Comparison of ENCODE assay signal across 12 cellular contexts in genomic region chr12:116604883-116605641, GRCh38.
DNase-seq lines count a peak whose midpoint lies in the region; ATAC-seq and TF ChIP-seq lines count a peak whose summit lies in the region.
"Had no signal": no experiment of that assay in that cellular context is flagged by ENCODE, and none has a peak within 500 bp of the region (broad histone marks: within the 10 kb centered on the region; RNA-seq: fewer than 3 reads in every experiment).

No MANE protein-coding gene starts in this region.

- POLR2A ChIA-PET in AG04449 (lab: Yijun Ruan, JAX), result no interaction called here

- TF ChIP-seq CTCF in AG04449 (IDR thresholded peaks at IDR 0.05; ENCODE audit: insufficient read depth, low read length, missing control alignments) (no peak), WI38 (IDR thresholded peaks at IDR 0.05; ENCODE audit: low read depth, low read length) (no peak)

- DNase-seq in AG04449 (ENCODE audit: low read depth, low spot score) (no peak), GM03348 (ENCODE audit: low spot score) (peak; percentile 69), islet precursor cell (peak; percentile 43), DMS153 (lab: John Stamatoyannopoulos, UW) (no peak)
- DNase-seq in stimulated activated CD4-positive, alpha-beta T cell treated with anti-CD3 and anti-CD28 coated beads, Interleukin-4, amount 100 ng/mL, for 1 hour, result no peak
- DNase-seq: activated CD4-positive, alpha-beta T cell treated with anti-CD3 and anti-CD28 coated beads, Interleukin-2, amount 10 ng/mL, durations not matched to agents 7 days and 5 days; brain microvascular endothelial cell; T-helper 1 cell had no signal

- CTCF ChIA-PET in AG04449 (lab: Yijun Ruan, JAX), result no interaction called here

- ATAC-seq in SK-N-SH treated with all-trans-retinoic acid at 6 μM for 48 hours (no peak), HG03378 (IDR thresholded peaks at IDR 0.05; ENCODE audit: unreplicated experiment) (no peak)
- ATAC-seq: activated T-helper 17 cell treated with anti-CD3 and anti-CD28 coated beads, Interleukin-2, amount 50 U/mL, for 72 hours had no signal

- H3K4me3 ChIP-seq in AG04449 (ENCODE audit: low read depth, low read length), result peak overlapping the region; percentile 20
- peak overlapping the region; percentile 32 for H3K4me3 ChIP-seq in WI38 (ENCODE audit: low read depth, low read length)

TF ChIP-seq in SK-N-SH treated with all-trans-retinoic acid at 6 μM for 48 hours, 23 proteins besides CTCF, POLR2A, EP300 and RAD21:
- no peak for TF ChIP-seq PPARA (CRISPR knock-in tag; IDR thresholded peaks at IDR 0.05; ENCODE audit: borderline replicate concordance)
- no peak for TF ChIP-seq PATZ1 (CRISPR knock-in tag; IDR thresholded peaks at IDR 0.05; ENCODE audit: borderline replicate concordance)
- no peak for TF ChIP-seq RARB (CRISPR knock-in tag; IDR thresholded peaks at IDR 0.05)
- no peak for TF ChIP-seq CSRNP3 (CRISPR knock-in tag; IDR thresholded peaks at IDR 0.05)
- no peak for TF ChIP-seq ESRRG (CRISPR knock-in tag; IDR thresholded peaks at IDR 0.05)
- no peak for TF ChIP-seq ARNTL (CRISPR knock-in tag; IDR thresholded peaks at IDR 0.05; ENCODE audit: borderline replicate concordance, low read depth)
- TF ChIP-seq ZNF70 (CRISPR knock-in tag; IDR thresholded peaks at IDR 0.05), result no peak
- TF ChIP-seq ZNF8 (CRISPR knock-in tag; IDR thresholded peaks at IDR 0.05), result no peak
- TF ChIP-seq CREB5 (CRISPR knock-in tag; IDR thresholded peaks at IDR 0.05; ENCODE audit: low read depth), result no peak
- no peak for TF ChIP-seq ZFP3 (CRISPR knock-in tag; IDR thresholded peaks at IDR 0.05)
- no peak for TF ChIP-seq SNAI2 (CRISPR knock-in tag; IDR thresholded peaks at IDR 0.05)
- TF ChIP-seq CSDC2 (CRISPR knock-in tag; IDR thresholded peaks at IDR 0.05), result no peak
- TF ChIP-seq GLIS3 (CRISPR knock-in tag; IDR thresholded peaks at IDR 0.05), result no peak
- TF ChIP-seq POU6F1 (CRISPR knock-in tag; IDR thresholded peaks at IDR 0.05; ENCODE audit: borderline replicate concordance, low read depth), result no peak
- no peak for TF ChIP-seq ISL1 (CRISPR knock-in tag; IDR thresholded peaks at IDR 0.05)
- no peak for TF ChIP-seq ZFP30 (CRISPR knock-in tag; IDR thresholded peaks at IDR 0.05)
- no peak for TF ChIP-seq TSHZ2 (CRISPR knock-in tag; IDR thresholded peaks at IDR 0.05)
- TF ChIP-seq ZNF565 (CRISPR knock-in tag; conservative IDR thresholded peaks at IDR 0.05; ENCODE audit: low read depth), result no peak

Comparison
In these comparisons a context has a peak if more than half of its experiments do, and no peak if none do; other contexts are left out.
1. DNase-seq: peak in GM03348 (single experiment) and islet precursor cell (single experiment); none in AG04449 (single experiment), DMS153 (single experiment) and stimulated activated CD4-positive, alpha-beta T cell treated with anti-CD3 and anti-CD28 coated beads, Interleukin-4, amount 100 ng/mL, for 1 hour (single experiment).